Comparison of ENCODE assay signal across 9 cellular contexts in genomic region chr2:105396254-105397024, GRCh38. TPM values are rescaled to one million over a fixed set of nuclear protein-coding genes. Genes with fewer than 3 reads are reported as not detected.
A peak's percentile ranks its signal among the peaks of the same experiment; 100 is the strongest.
DNase-seq lines count a peak whose midpoint lies in the region; ATAC-seq and TF ChIP-seq lines count a peak whose summit lies in the region.
"Had no signal": no experiment of that assay in that cellular context is flagged by ENCODE, and none has a peak within 500 bp of the region (broad histone marks: within the 10 kb centered on the region; RNA-seq: fewer than 3 reads in every experiment).

No MANE protein-coding gene starts in this region.

- H3K4me1 Mint-ChIP-seq in osteocyte (ENCODE audit: unreplicated experiment) = peaks cover 62% of the 10 kb centered on the region

- no peak overlapping the region for H2AFZ ChIP-seq in Loucy (ENCODE audit: low read length)

- in situ Hi-C loops in GM13976 (cut with MboI; ENCODE audit: low sequenced_read_pairs, unreplicated experiment) = loop anchor here (25.0 kb wide), 1 partner anchor 316 kb away; no protein-coding TSS in a partner anchor

- H3K4me1 ChIP-seq in Loucy (ENCODE audit: insufficient read depth, low read length, poor library complexity, severe bottlenecking) (peaks cover 49% of the 10 kb centered on the region), colonic mucosa (peaks cover 8% of the 10 kb centered on the region)

- H3K4me3 ChIP-seq in AG04450 (ENCODE audit: low read depth, low read length) (peak overlapping the region; percentile 99), Loucy (ENCODE audit: low read length, poor library complexity, severe bottlenecking) (peak overlapping the region; percentile 97), colonic mucosa (peak overlapping the region; percentile 77)

- H3K27ac ChIP-seq in AG04450 (ENCODE audit: low read depth, low read length) (peak overlapping the region; percentile 65), colonic mucosa (peak overlapping the region; percentile 88)

- peaks cover 7% of the 10 kb centered on the region for H3K9me3 ChIP-seq in AG04450 (ENCODE audit: control insufficient read depth, insufficient read depth, low read length)
- H3K9me3 ChIP-seq in Loucy (ENCODE audit: insufficient read depth, low read depth, low read length) = no peaks in the 10 kb centered on the region
- H3K9me3 ChIP-seq in colonic mucosa = no peaks in the 10 kb centered on the region

- H3K27me3 ChIP-seq in AG04450 (ENCODE audit: control insufficient read depth, insufficient read depth, low read length) = no peaks in the 10 kb centered on the region
- no peaks in the 10 kb centered on the region for H3K27me3 ChIP-seq in Loucy (ENCODE audit: insufficient read depth, low read length, poor library complexity, severe bottlenecking)
- no peaks in the 10 kb centered on the region for H3K27me3 ChIP-seq in colonic mucosa

- peak overlapping the region; percentile 88 for H3K4me2 ChIP-seq in Loucy (ENCODE audit: low read depth, low read length, poor library complexity, severe bottlenecking)

- TF ChIP-seq CTCF in AG04450 (IDR thresholded peaks at IDR 0.05; ENCODE audit: low read depth, low read length) (no peak), Loucy (conservative IDR thresholded peaks at IDR 0.05; ENCODE audit: low read length) (no peak), colonic mucosa (IDR thresholded peaks at IDR 0.05) (no peak), osteocyte (IDR thresholded peaks at IDR 0.05) (no peak), GM13976 (IDR thresholded peaks at IDR 0.05; ENCODE audit: borderline replicate concordance, control extremely low read depth, extremely low read depth, insufficient read depth, missing control alignments) (no peak)

- POLR2A ChIA-PET in AG04450 (lab: Yijun Ruan, JAX) = interaction anchor here (0.7 to 4.8 kb wide), 3 partner anchors 8 to 117 kb away, joined by 6 to 26 read pairs (median 11); no protein-coding TSS in a partner anchor

- no peaks in the 10 kb centered on the region for H3K36me3 ChIP-seq in Loucy (ENCODE audit: insufficient read depth, low read length)
- no peaks in the 10 kb centered on the region for H3K36me3 ChIP-seq in colonic mucosa

- H4K20me1 ChIP-seq in Loucy (ENCODE audit: insufficient read depth, low read length, poor library complexity, severe bottlenecking) = peaks cover 5% of the 10 kb centered on the region

- H3K27me3 Mint-ChIP-seq in osteocyte (ENCODE audit: unreplicated experiment) = no peaks in the 10 kb centered on the region

- CTCF ChIA-PET in AG04450 (lab: Charles Lee) = interaction anchor here (0.7 to 4.5 kb wide), 4 partner anchors 123 to 150 kb away, joined by 5 to 19 read pairs (median 8); no protein-coding TSS in a partner anchor

- H3K4me3 Mint-ChIP-seq in osteocyte (ENCODE audit: unreplicated experiment) = peak overlapping the region; percentile 92
- H3K4me3 Mint-ChIP-seq: dendritic cell treated with granulocyte-macrophage colony-stimulating factor and Interleukin-4, amounts not matched to agents 40 ng/mL and 50 ng/mL, for 4 days had no signal

- H3K9me2 ChIP-seq in Loucy (replicated peaks; ENCODE audit: low read depth, low read length) = no peaks in the 10 kb centered on the region

- intact Hi-C loops in colonic mucosa (cut with DNase I) = no loop called here

- H3K36me3 Mint-ChIP-seq in osteocyte (ENCODE audit: unreplicated experiment) = peaks cover 32% of the 10 kb centered on the region

- no peaks in the 10 kb centered on the region for H3F3A ChIP-seq in Loucy (ENCODE audit: low read depth)

- peak overlapping the region; percentile 94 for H3K27ac Mint-ChIP-seq in osteocyte (ENCODE audit: unreplicated experiment)
- H3K27ac Mint-ChIP-seq: dendritic cell treated with granulocyte-macrophage colony-stimulating factor and Interleukin-4, amounts not matched to agents 40 ng/mL and 50 ng/mL, for 4 days had no signal

- H3K79me2 ChIP-seq in Loucy (ENCODE audit: insufficient read depth, low read length) = peaks cover 71% of the 10 kb centered on the region

- ATAC-seq in GM21786 (IDR thresholded peaks at IDR 0.05; ENCODE audit: unreplicated experiment) = no peak

- H3K9me3 Mint-ChIP-seq in osteocyte (ENCODE audit: unreplicated experiment) = no peaks in the 10 kb centered on the region
- H3K9me3 Mint-ChIP-seq: dendritic cell treated with granulocyte-macrophage colony-stimulating factor and Interleukin-4, amounts not matched to agents 40 ng/mL and 50 ng/mL, for 4 days had no signal

- H3K9ac ChIP-seq in Loucy (ENCODE audit: low read depth, low read length, poor library complexity, severe bottlenecking) = peak overlapping the region; percentile 94
- H3K9ac ChIP-seq in colonic mucosa (ENCODE audit: low read depth in 2 of 2, low read length in 2 of 2) = peak overlapping the region in 1 of 2 donors; percentile 65

- DNase-seq in AG04450 (ENCODE audit: low read depth, low spot score) (peak; percentile 83), colonic mucosa (peak; percentile 75), osteocyte (ENCODE audit: extremely low spot score, unreplicated experiment) (peak; percentile 88), NCI-H82 (lab: John Stamatoyannopoulos, UW) (no peak), GM13976 (ENCODE audit: low spot score) (no peak), germinal center (ENCODE audit: low spot score) (no peak)

RNA-seq across cellular contexts. Expression of gene FHL2, which starts 2.4 kb away (rescaled TPM):
- 497 and 555 TPM in 2 replicates for polyA plus RNA-seq in AG04450 (2011; rRNA removed)
- polyA minus RNA-seq in AG04450 (2011; rRNA and poly(A)+ RNA removed) = 400 and 514 TPM in 2 replicates
- total RNA-seq in colonic mucosa (100 to 1,000 TPM; 103 to 212 TPM), osteocyte (76.8 and 78.7 TPM in 2 replicates)

RNA-seq across cellular contexts. Expression of gene C2orf49, which starts 59.1 kb away (rescaled TPM):
- polyA plus RNA-seq in AG04450 (2011; rRNA removed) = 13.7 and 20.3 TPM in 2 replicates
- 9.9 and 11.5 TPM in 2 replicates for polyA minus RNA-seq in AG04450 (2011; rRNA and poly(A)+ RNA removed)
- total RNA-seq in colonic mucosa (10 to 100 TPM; 11.9 to 17.4 TPM), osteocyte (19.3 and 20.7 TPM in 2 replicates)

Comparison
In these comparisons a context has a peak if more than half of its experiments do, and no peak if none do; other contexts are left out.
1. DNase-seq: peak in AG04450 (single experiment), colonic mucosa (single experiment) and osteocyte (single experiment); none in NCI-H82 (single experiment), GM13976 (single experiment) and germinal center (single experiment).
2. Peak in every context shown above with its lines, with median percentiles within 50 percentile points of each other: H3K4me3 ChIP-seq.